In genomic region chr18:45359275-45360009, GRCh38 we compare ENCODE assay signal across 12 cellular contexts.
DNase-seq lines count a peak whose midpoint lies in the region; ATAC-seq lines count a peak whose summit lies in the region.
"Had no signal": no experiment of that assay in that cellular context is flagged by ENCODE, and none has a peak within 500 bp of the region (broad histone marks: within the 10 kb centered on the region; RNA-seq: fewer than 3 reads in every experiment).

No MANE protein-coding gene starts in this region.

- no peaks in the 10 kb centered on the region for H3K36me3 ChIP-seq in effector memory CD4-positive, alpha-beta T cell (ENCODE audit: control insufficient read depth, insufficient read depth, low read length)

- H3K27ac ChIP-seq in angular gyrus (ENCODE audit: low read depth, low read length), result peak overlapping the region; percentile 29
- H3K27ac ChIP-seq in effector memory CD4-positive, alpha-beta T cell (ENCODE audit: insufficient read depth, low read length, poor library complexity, severe bottlenecking), result no peak overlapping the region

- peak; percentile 79 for DNase-seq in COLO668 (lab: John Stamatoyannopoulos, UW; ENCODE audit: unreplicated experiment)
- DNase-seq in NCI-H187 treated with DMSO at 0.1 percent for 48 hours (lab: John Stamatoyannopoulos, UW), result peak; percentile 5
- DNase-seq in mucosa of gallbladder (ENCODE audit: low spot score), result peak; percentile 89
- DNase-seq in DMS114 treated with DMSO at 0.1 percent for 48 hours (lab: John Stamatoyannopoulos, UW; ENCODE audit: unreplicated experiment), result no peak
- DNase-seq in effector memory CD4-positive, alpha-beta T cell, result no peak
- DNase-seq in sciatic nerve (ENCODE audit: low spot score), result no peak
- no peak for DNase-seq in NOMO-1 (lab: John Stamatoyannopoulos, UW; ENCODE audit: unreplicated experiment in 2 of 2)
- DNase-seq: activated CD4-positive, alpha-beta T cell treated with anti-CD3 and anti-CD28 coated beads, Interleukin-2, amount 10 ng/mL, durations not matched to agents 24 days and 14 days; activated effector memory CD4-positive, alpha-beta T cell treated with Interleukin-2 at 50 U/mL for 16 hours; GF-D8; KG1 had no signal

- H3K4me1 ChIP-seq in effector memory CD4-positive, alpha-beta T cell (ENCODE audit: control insufficient read depth, insufficient read depth, low read length, poor library complexity, severe bottlenecking), result no peaks in the 10 kb centered on the region

- H3K9me3 ChIP-seq in effector memory CD4-positive, alpha-beta T cell (ENCODE audit: control insufficient read depth, low read length), result no peaks in the 10 kb centered on the region

- H3K27me3 ChIP-seq in effector memory CD4-positive, alpha-beta T cell (replicated peaks; ENCODE audit: control insufficient read depth, insufficient read depth, low read length, poor library complexity, severe bottlenecking), result no peaks in the 10 kb centered on the region

- no peak for ATAC-seq in sciatic nerve

- H3K4me3 ChIP-seq in effector memory CD4-positive, alpha-beta T cell (ENCODE audit: insufficient read depth, low read depth, low read length, poor library complexity, severe bottlenecking), result no peak overlapping the region

- intact Hi-C loops in sciatic nerve (cut with DNase I), result no loop called here

Comparison
In these comparisons a context has a peak if more than half of its experiments do, and no peak if none do; other contexts are left out.
1. DNase-seq: peak in COLO668 (single experiment), NCI-H187 treated with DMSO at 0.1 percent for 48 hours (single experiment) and mucosa of gallbladder (single experiment); none in DMS114 treated with DMSO at 0.1 percent for 48 hours (single experiment), effector memory CD4-positive, alpha-beta T cell (0 of 3), sciatic nerve (single experiment) and NOMO-1 (0 of 2).